Comparison of ENCODE assay signal across 1 cellular context in the genomic region with DNA sequence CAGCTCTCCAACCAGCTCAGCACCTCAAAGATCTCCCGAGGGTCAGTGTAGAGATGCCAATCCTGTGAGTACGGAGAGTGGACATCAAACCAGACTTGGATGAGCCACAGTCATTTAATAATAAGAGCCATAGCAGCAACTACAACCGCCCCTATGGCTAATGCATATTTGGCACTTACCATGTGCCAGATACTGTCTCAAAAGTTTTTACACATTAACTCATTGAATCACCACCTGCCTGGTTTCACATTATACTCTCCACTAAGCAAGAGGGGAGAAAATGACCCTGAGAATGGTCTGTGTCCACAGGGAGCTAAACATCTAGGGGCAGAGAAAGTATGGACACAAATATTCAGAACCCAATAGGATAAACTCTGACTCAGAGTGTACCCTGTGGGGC.
TF ChIP-seq lines count a peak whose summit lies in the region.

No MANE protein-coding gene starts in this region.

TF ChIP-seq in SK-N-SH, 30 proteins besides CTCF, POLR2A, EP300 and RAD21:
- TF ChIP-seq FOSL2 (IDR thresholded peaks at IDR 0.05; ENCODE audit: borderline replicate concordance, low read depth) (no peak), GATA2 (CRISPR knock-in tag; IDR thresholded peaks at IDR 0.05) (no peak), TCF12 (IDR thresholded peaks at IDR 0.05) (no peak), PBX3 (IDR thresholded peaks at IDR 0.05) (no peak), NFIC (IDR thresholded peaks at IDR 0.05; ENCODE audit: borderline replicate concordance) (no peak), FOXM1 (IDR thresholded peaks at IDR 0.05; ENCODE audit: low read depth) (no peak), JUND (IDR thresholded peaks at IDR 0.05) (no peak), USF2 (IDR thresholded peaks at IDR 0.05; ENCODE audit: borderline replicate concordance, low read depth, low read length) (no peak), TAF1 (IDR thresholded peaks at IDR 0.05; ENCODE audit: borderline replicate concordance, low read depth, low read length) (no peak)
TF ChIP-seq in SK-N-SH: peak in this region for 0.
